Comparison of ENCODE assay signal across 37 cellular contexts in genomic region chr9:73609381-73609780, GRCh38.
"Had no signal": no experiment of that assay in that cellular context is flagged by ENCODE, and none has a peak within 500 bp of the region (broad histone marks: within the 10 kb centered on the region; RNA-seq: fewer than 3 reads in every experiment).

No MANE protein-coding gene starts in this region.

- ATAC-seq: activated CD8-positive, alpha-beta T cell treated with anti-CD3 and anti-CD28 coated beads for 36 hours; activated naive CD4-positive, alpha-beta T cell treated with anti-CD3 and anti-CD28 coated beads, Interleukin-2, amount 50 U/mL, for 72 hours; activated T-cell treated with anti-CD3 and anti-CD28 coated beads, Interleukin-2, amount 50 U/mL, for 4 hours; activated T-cell treated with anti-CD3 and anti-CD28 coated beads, Interleukin-2, amount 50 U/mL, for 72 hours; activated T-helper 17 cell treated with anti-CD3 and anti-CD28 coated beads, Interleukin-2, amount 50 U/mL, for 72 hours; body of pancreas had no signal

- H3K27me3 ChIP-seq: adrenal gland, ascending aorta, body of pancreas, brain microvascular endothelial cell, breast epithelium had no signal

- H3K4me1 Mint-ChIP-seq: activated B cell treated with CpG ODN at 0.5 μM for 24 hours; activated CD4-positive, alpha-beta T cell treated with anti-CD3 and anti-CD28 coated beads, Interleukin-2, amount 10 ng/mL, durations not matched to agents 24 days and 14 days; activated naive CD8-positive, alpha-beta T cell treated with anti-CD3 and anti-CD28 coated beads for 36 hours; activated T-helper 17 cell treated with anti-CD3 and anti-CD28 coated beads, Interleukin-2, amount 50 U/mL, for 72 hours had no signal

- FAIRE-seq: TTC549 had no signal

- H3K4me3 Mint-ChIP-seq: activated B cell treated with CpG ODN at 0.5 μM for 24 hours; activated CD4-positive, alpha-beta memory T cell treated with anti-CD3 and anti-CD28 coated beads for 36 hours; activated CD4-positive, alpha-beta T cell treated with anti-CD3 and anti-CD28 coated beads, Interleukin-2, amount 10 ng/mL, durations not matched to agents 24 days and 14 days; activated CD8-positive, alpha-beta T cell treated with anti-CD3 and anti-CD28 coated beads for 36 hours; activated naive CD4-positive, alpha-beta T cell treated with anti-CD3 and anti-CD28 coated beads for 36 hours; activated naive CD8-positive, alpha-beta T cell treated with anti-CD3 and anti-CD28 coated beads for 36 hours; activated T-cell treated with anti-CD3 and anti-CD28 coated beads, Interleukin-2, amount 50 U/mL, for 4 hours; activated T-cell treated with anti-CD3 and anti-CD28 coated beads, Interleukin-2, amount 50 U/mL, for 72 hours; activated T-helper 1 cell treated with anti-CD3 and anti-CD28 coated beads, Interleukin-12 subunit alpha, Interleukin-12 subunit beta, Interleukin-2, Interleukin-4 antibody, amounts not matched to agents 30 ng/mL and 10 ng/mL and 1 ng/mL, durations not matched to agents 14 hours and 24 hours and 36 hours; activated T-helper 17 cell treated with anti-CD3 and anti-CD28 coated beads, Interleukin-2, amount 50 U/mL, for 72 hours; T-helper 1 cell treated with Interleukin-12 subunit alpha and Interleukin-12 subunit beta and Interleukin-4 antibody, amounts not matched to agents 30 μg/mL and 1 μg/mL, for 36 hours; T-helper 2 cell treated with Interferon-gamma antibody and Interleukin-4, amounts not matched to agents 5 μg/mL and 100 μg/mL, for 36 hours had no signal

- H3K9me3 Mint-ChIP-seq: activated B cell treated with CpG ODN at 0.5 μM for 24 hours; activated CD4-positive, alpha-beta memory T cell treated with anti-CD3 and anti-CD28 coated beads for 36 hours; activated CD4-positive, alpha-beta T cell treated with anti-CD3 and anti-CD28 coated beads, Interleukin-2, amount 10 ng/mL, durations not matched to agents 24 days and 14 days; activated CD8-positive, alpha-beta T cell treated with anti-CD3 and anti-CD28 coated beads for 36 hours; activated naive CD4-positive, alpha-beta T cell treated with anti-CD3 and anti-CD28 coated beads for 36 hours; activated T-cell treated with anti-CD3 and anti-CD28 coated beads, Interleukin-2, amount 50 U/mL, for 4 hours; activated T-helper 1 cell treated with anti-CD3 and anti-CD28 coated beads, Interleukin-12 subunit alpha, Interleukin-12 subunit beta, Interleukin-2, Interleukin-4 antibody, amounts not matched to agents 30 ng/mL and 10 ng/mL and 1 ng/mL, durations not matched to agents 14 hours and 24 hours and 36 hours; activated T-helper 17 cell treated with anti-CD3 and anti-CD28 coated beads, Interleukin-2, amount 50 U/mL, for 72 hours; T-helper 1 cell treated with Interleukin-12 subunit alpha and Interleukin-12 subunit beta and Interleukin-4 antibody, amounts not matched to agents 30 μg/mL and 1 μg/mL, for 36 hours; T-helper 2 cell treated with Interferon-gamma antibody and Interleukin-4, amounts not matched to agents 5 μg/mL and 100 μg/mL, for 36 hours had no signal

- H3K27me3 Mint-ChIP-seq: activated B cell treated with CpG ODN at 0.5 μM for 24 hours; activated CD4-positive, alpha-beta memory T cell treated with anti-CD3 and anti-CD28 coated beads for 36 hours; activated CD4-positive, alpha-beta T cell treated with anti-CD3 and anti-CD28 coated beads, Interleukin-2, amount 10 ng/mL, durations not matched to agents 24 days and 14 days; activated CD8-positive, alpha-beta T cell treated with anti-CD3 and anti-CD28 coated beads for 36 hours; activated naive CD8-positive, alpha-beta T cell treated with anti-CD3 and anti-CD28 coated beads for 36 hours; activated T-helper 17 cell treated with anti-CD3 and anti-CD28 coated beads, Interleukin-2, amount 50 U/mL, for 72 hours had no signal

- H3K9me3 ChIP-seq: adrenal gland, ascending aorta, body of pancreas, breast epithelium had no signal

- H3K4me3 ChIP-seq: adrenal gland, ascending aorta, body of pancreas, breast epithelium had no signal

- H3K36me3 ChIP-seq: adrenal gland, ascending aorta, brain microvascular endothelial cell, breast epithelium had no signal

- H3K27ac ChIP-seq: adrenal gland, ascending aorta, body of pancreas, brain microvascular endothelial cell, breast epithelium, VCaP had no signal

- H3K27ac Mint-ChIP-seq: activated B cell treated with CpG ODN at 0.5 μM for 24 hours; activated CD4-positive, alpha-beta memory T cell treated with anti-CD3 and anti-CD28 coated beads for 36 hours; activated CD4-positive, alpha-beta T cell treated with anti-CD3 and anti-CD28 coated beads, Interleukin-2, amount 10 ng/mL, durations not matched to agents 24 days and 14 days; activated CD8-positive, alpha-beta T cell treated with anti-CD3 and anti-CD28 coated beads for 36 hours; activated naive CD4-positive, alpha-beta T cell treated with anti-CD3 and anti-CD28 coated beads for 36 hours; activated naive CD4-positive, alpha-beta T cell treated with anti-CD3 and anti-CD28 coated beads, Interleukin-2, amount 50 U/mL, for 72 hours; activated naive CD8-positive, alpha-beta T cell treated with anti-CD3 and anti-CD28 coated beads for 36 hours; activated T-cell treated with anti-CD3 and anti-CD28 coated beads, Interleukin-2, amount 50 U/mL, for 72 hours; activated T-helper 1 cell treated with anti-CD3 and anti-CD28 coated beads, Interleukin-12 subunit alpha, Interleukin-12 subunit beta, Interleukin-2, Interleukin-4 antibody, amounts not matched to agents 30 ng/mL and 10 ng/mL and 1 ng/mL, durations not matched to agents 14 hours and 24 hours and 36 hours; activated T-helper 17 cell treated with anti-CD3 and anti-CD28 coated beads, Interleukin-2, amount 50 U/mL, for 72 hours; T-helper 1 cell treated with Interleukin-12 subunit alpha and Interleukin-12 subunit beta and Interleukin-4 antibody, amounts not matched to agents 30 μg/mL and 1 μg/mL, for 36 hours; T-helper 2 cell treated with Interferon-gamma antibody and Interleukin-4, amounts not matched to agents 5 μg/mL and 100 μg/mL, for 36 hours had no signal

- H3K36me3 Mint-ChIP-seq: activated CD4-positive, alpha-beta memory T cell treated with anti-CD3 and anti-CD28 coated beads for 36 hours; activated naive CD4-positive, alpha-beta T cell treated with anti-CD3 and anti-CD28 coated beads, Interleukin-2, amount 50 U/mL, for 72 hours; activated naive CD8-positive, alpha-beta T cell treated with anti-CD3 and anti-CD28 coated beads for 36 hours had no signal

- H3K4me1 ChIP-seq: adrenal gland, ascending aorta, body of pancreas, breast epithelium had no signal

- DNase-seq: activated B cell treated with CpG ODN at 0.5 μM for 24 hours; activated CD4-positive, alpha-beta memory T cell treated with anti-CD3 and anti-CD28 coated beads for 36 hours; activated CD4-positive, alpha-beta T cell treated with anti-CD3 and anti-CD28 coated beads for 4 hours; activated CD4-positive, alpha-beta T cell treated with anti-CD3 and anti-CD28 coated beads, Interleukin-2, amount 10 ng/mL, durations not matched to agents 24 days and 14 days; activated CD4-positive, alpha-beta T cell treated with anti-CD3 and anti-CD28 coated beads, Interleukin-2, amount 50 U/mL, for 1 hour; activated CD4-positive, alpha-beta T cell treated with anti-CD3 and anti-CD28 coated beads, Interleukin-2, amount 50 U/mL, for 4 hours; activated CD4-positive, CD25-positive, alpha-beta regulatory T cell treated with anti-CD3 and anti-CD28 coated beads, Interleukin-2, amount 50 U/mL, for 72 hours; activated CD8-positive, alpha-beta memory T cell treated with anti-CD3 and anti-CD28 coated beads, Interleukin-2, amount 50 U/mL, for 4 hours; activated CD8-positive, alpha-beta T cell treated with anti-CD3 and anti-CD28 coated beads for 36 hours; activated effector memory CD4-positive, alpha-beta T cell treated with anti-CD3 and anti-CD28 coated beads, Interleukin-2, amount 50 U/mL, for 16 hours; activated gamma-delta T cell treated with Interleukin-2 at 50 U/mL for 16 hours; activated naive CD4-positive, alpha-beta T cell; activated naive CD4-positive, alpha-beta T cell treated with anti-CD3 and anti-CD28 coated beads for 36 hours; activated naive CD4-positive, alpha-beta T cell treated with anti-CD3 and anti-CD28 coated beads, Interleukin-2, amount 50 U/mL, for 16 hours; activated naive CD8-positive, alpha-beta T cell treated with anti-CD3 and anti-CD28 coated beads for 36 hours; activated T-cell treated with anti-CD3 and anti-CD28 coated beads for 4 hours; activated T-cell treated with anti-CD3 and anti-CD28 coated beads, Interleukin-2, amount 50 U/mL, for 1 hour; activated T-cell treated with anti-CD3 and anti-CD28 coated beads, Interleukin-2, amount 50 U/mL, for 4 hours; activated T-cell treated with anti-CD3 and anti-CD28 coated beads, Interleukin-2, amount 50 U/mL, for 72 hours; adrenal gland; amygdala; anterior cingulate cortex; body of pancreas; brain microvascular endothelial cell; central memory CD4-positive, alpha-beta T cell; T-helper 1 cell; T-helper 2 cell; T-helper 9 cell had no signal
